13 cellular contexts compared by ENCODE assay signal in genomic region chr4:113153529-113154101, GRCh38.
DNase-seq lines count a peak whose midpoint lies in the region; ATAC-seq and TF ChIP-seq lines count a peak whose summit lies in the region.
"Had no signal": no experiment of that assay in that cellular context is flagged by ENCODE, and none has a peak within 500 bp of the region (broad histone marks: within the 10 kb centered on the region; RNA-seq: fewer than 3 reads in every experiment).

No MANE protein-coding gene starts in this region.

- no peak overlapping the region for H3K9ac ChIP-seq in IMR-90 (ENCODE audit: low read depth, low read length)

- H3K36me3 Mint-ChIP-seq in CD4-positive, alpha-beta memory T cell = no peaks in the 10 kb centered on the region
- no peaks in the 10 kb centered on the region for H3K36me3 Mint-ChIP-seq in progenitor cell of endocrine pancreas (ENCODE audit: insufficient read depth)
- no peaks in the 10 kb centered on the region for H3K36me3 Mint-ChIP-seq in activated naive CD8-positive, alpha-beta T cell treated with anti-CD3 and anti-CD28 coated beads for 36 hours

- no peak overlapping the region for H3K4me3 ChIP-seq in IMR-90 (ENCODE audit: insufficient read depth, low read depth, low read length)
- no peak overlapping the region for H3K4me3 ChIP-seq in CD4-positive, alpha-beta memory T cell (ENCODE audit: low read length in 2 of 2)

- WGBS in IMR-90 (ENCODE audit: extremely low coverage in 2 of 2, insufficient read length in 1 of 2), 2 experiments = no CpG with 5 or more reads among the region's 2 CpGs

- peak; percentile 47 for DNase-seq in DMS53 (lab: John Stamatoyannopoulos, UW)
- DNase-seq in IMR-90 = no peak
- peak; percentile 79 for DNase-seq in SK-MEL-5 (ENCODE audit: low read depth, low spot score)
- peak in 1 of 2 donors; percentile 44 for DNase-seq in foreskin keratinocyte
- no peak for DNase-seq in CD4-positive, alpha-beta memory T cell
- no peak for DNase-seq in progenitor cell of endocrine pancreas (ENCODE audit: low spot score, unreplicated experiment)
- DNase-seq in activated naive CD8-positive, alpha-beta T cell treated with anti-CD3 and anti-CD28 coated beads for 36 hours = no peak
- DNase-seq: activated CD4-positive, alpha-beta T cell treated with anti-CD3 and anti-CD28 coated beads for 36 hours; amniotic stem cell; C1 segment of cervical spinal cord; kidney had no signal

- no peak overlapping the region for H2AFZ ChIP-seq in IMR-90 (replicated peaks; ENCODE audit: low read length, poor library complexity)

- CTCF ChIA-PET in IMR-90 (lab: Yijun Ruan, JAX) = no interaction called here
- CTCF ChIA-PET in CD4-positive, alpha-beta memory T cell (lab: Charles Lee; ENCODE audit: partially characterized antibody) = no interaction called here

- TF ChIP-seq CTCF in IMR-90 (conservative IDR thresholded peaks at IDR 0.05; ENCODE audit: low read depth, low read length) (no peak), foreskin keratinocyte (conservative IDR thresholded peaks at IDR 0.05) (peak; percentile 47), progenitor cell of endocrine pancreas (IDR thresholded peaks at IDR 0.05; ENCODE audit: unreplicated experiment) (no peak)

- H3K14ac ChIP-seq in IMR-90 (replicated peaks; ENCODE audit: low read depth, low read length) = no peak overlapping the region

- intact Hi-C loops in IMR-90 (cut with micrococcal nuclease) = no loop called here
- intact Hi-C loops in CD4-positive, alpha-beta memory T cell (cut with micrococcal nuclease) = no loop called here

- no peaks in the 10 kb centered on the region for H3K9me3 ChIP-seq in IMR-90 (ENCODE audit: control insufficient read depth, insufficient read depth, low read length)
- no peaks in the 10 kb centered on the region for H3K9me3 ChIP-seq in CD4-positive, alpha-beta memory T cell (ENCODE audit: control insufficient read depth in 1 of 2, low read length in 2 of 2)

- H2BK15ac ChIP-seq in IMR-90 (ENCODE audit: low read depth, low read length) = no peak overlapping the region

- H3K27me3 Mint-ChIP-seq in CD4-positive, alpha-beta memory T cell = peaks cover 0 to 2% of the 10 kb centered on the region in 2 donors
- no peaks in the 10 kb centered on the region for H3K27me3 Mint-ChIP-seq in progenitor cell of endocrine pancreas
- no peaks in the 10 kb centered on the region for H3K27me3 Mint-ChIP-seq in activated naive CD8-positive, alpha-beta T cell treated with anti-CD3 and anti-CD28 coated beads for 36 hours

- H3K9me1 ChIP-seq in IMR-90 (ENCODE audit: insufficient read depth, low read length) = no peaks in the 10 kb centered on the region

- no peak overlapping the region for H2AK9ac ChIP-seq in IMR-90 (replicated peaks; ENCODE audit: low read depth, low read length, poor library complexity)

- H3K4ac ChIP-seq in IMR-90 (ENCODE audit: low read depth, low read length) = no peak overlapping the region

- H3K27ac ChIP-seq in IMR-90 (ENCODE audit: insufficient read depth, low read length) (no peak overlapping the region), foreskin keratinocyte (no peak overlapping the region)
- H3K27ac ChIP-seq in CD4-positive, alpha-beta memory T cell (ENCODE audit: low read depth, low read length) = no peak overlapping the region

- no peak overlapping the region for H2BK120ac ChIP-seq in IMR-90 (ENCODE audit: low read depth, low read length)

- ATAC-seq in IMR-90 (ENCODE audit: low read depth) = no peak
- peak; percentile 65 for ATAC-seq in foreskin keratinocyte
- no peak for ATAC-seq in GM21717 (IDR thresholded peaks at IDR 0.05; ENCODE audit: unreplicated experiment)
- ATAC-seq: activated CD4-positive, alpha-beta T cell treated with anti-CD3 and anti-CD28 coated beads for 36 hours had no signal

- dilution Hi-C loops in IMR-90 (cut with HindIII; ENCODE audit: low sequenced_read_pairs, unreplicated experiment) = no loop called here

- H3K4me3 Mint-ChIP-seq in CD4-positive, alpha-beta memory T cell = no peak overlapping the region
- no peak overlapping the region for H3K4me3 Mint-ChIP-seq in progenitor cell of endocrine pancreas (ENCODE audit: low read depth)
- no peak overlapping the region for H3K4me3 Mint-ChIP-seq in activated naive CD8-positive, alpha-beta T cell treated with anti-CD3 and anti-CD28 coated beads for 36 hours
- H3K4me3 Mint-ChIP-seq: activated CD4-positive, alpha-beta T cell treated with anti-CD3 and anti-CD28 coated beads for 36 hours; nephron had no signal

- no peak overlapping the region for H3K4me2 ChIP-seq in IMR-90 (ENCODE audit: low read depth, low read length)

- no peak overlapping the region for H4K8ac ChIP-seq in IMR-90 (ENCODE audit: low read depth in 2 of 2, low read length in 2 of 2)

- H3K18ac ChIP-seq in IMR-90 (ENCODE audit: low read depth, low read length) = no peak overlapping the region

- H2BK5ac ChIP-seq in IMR-90 (ENCODE audit: low read depth, low read length, poor library complexity, severe bottlenecking) = no peak overlapping the region

- no peaks in the 10 kb centered on the region for H4K20me1 ChIP-seq in IMR-90 (ENCODE audit: insufficient read depth, low read length)

- no peak overlapping the region for H4K91ac ChIP-seq in IMR-90 (ENCODE audit: insufficient read depth, low read depth, low read length)

- H3K4me1 ChIP-seq in IMR-90 (ENCODE audit: control insufficient read depth, insufficient read depth, low read length) (no peaks in the 10 kb centered on the region), foreskin keratinocyte (no peaks in the 10 kb centered on the region)
- no peaks in the 10 kb centered on the region for H3K4me1 ChIP-seq in CD4-positive, alpha-beta memory T cell (ENCODE audit: insufficient read depth, low read length)

- in situ Hi-C loops in IMR-90 (cut with MboI; ENCODE audit: low sequenced_read_pairs) = no loop called here
- in situ Hi-C loops in SK-MEL-5 (cut with HindIII; ENCODE audit: low pct_unique_long_range_greater_than_20kb, low sequenced_read_pairs) = no loop called here

- H3K23ac ChIP-seq in IMR-90 (ENCODE audit: low read depth, low read length) = no peak overlapping the region

- no peaks in the 10 kb centered on the region for H3K4me1 Mint-ChIP-seq in CD4-positive, alpha-beta memory T cell
- peaks cover 6% of the 10 kb centered on the region for H3K4me1 Mint-ChIP-seq in progenitor cell of endocrine pancreas (ENCODE audit: low read depth)
- H3K4me1 Mint-ChIP-seq in activated naive CD8-positive, alpha-beta T cell treated with anti-CD3 and anti-CD28 coated beads for 36 hours = no peaks in the 10 kb centered on the region
- H3K4me1 Mint-ChIP-seq: activated CD4-positive, alpha-beta T cell treated with anti-CD3 and anti-CD28 coated beads for 36 hours had no signal

- H2AK5ac ChIP-seq in IMR-90 (ENCODE audit: low read depth, low read length) = no peak overlapping the region

- no peaks in the 10 kb centered on the region for H3K9me3 Mint-ChIP-seq in CD4-positive, alpha-beta memory T cell
- peaks cover 9% of the 10 kb centered on the region for H3K9me3 Mint-ChIP-seq in progenitor cell of endocrine pancreas (ENCODE audit: low read depth)
- no peaks in the 10 kb centered on the region for H3K9me3 Mint-ChIP-seq in activated naive CD8-positive, alpha-beta T cell treated with anti-CD3 and anti-CD28 coated beads for 36 hours
- H3K9me3 Mint-ChIP-seq: nephron had no signal

- no TSS peak for BruUV-seq in IMR-90 (replicated peaks; lab: Mats Ljungman, UMichigan)

- no peaks in the 10 kb centered on the region for H3K79me1 ChIP-seq in IMR-90 (ENCODE audit: low read depth in 1 of 2, low read length in 2 of 2)

- TF ChIP-seq RAD21 in IMR-90 (IDR thresholded peaks at IDR 0.05; ENCODE audit: low read length) = no peak

- H3K27me3 ChIP-seq in IMR-90 (ENCODE audit: control insufficient read depth, insufficient read depth, low read length) = no peaks in the 10 kb centered on the region
- peaks cover 4% of the 10 kb centered on the region for H3K27me3 ChIP-seq in foreskin keratinocyte
- no peaks in the 10 kb centered on the region for H3K27me3 ChIP-seq in CD4-positive, alpha-beta memory T cell (ENCODE audit: insufficient read depth, low read length)

- POLR2A ChIA-PET in IMR-90 (lab: Charles Lee; ENCODE audit: unreplicated experiment) = no interaction called here
- POLR2A ChIA-PET in CD4-positive, alpha-beta memory T cell (lab: Charles Lee; ENCODE audit: partially characterized antibody) = no interaction called here

- no peak for TF ChIP-seq POLR2A in IMR-90 (IDR thresholded peaks at IDR 0.05; ENCODE audit: low read depth, low read length)

- no peak overlapping the region for H2BK20ac ChIP-seq in IMR-90 (ENCODE audit: low read depth, low read length)

- H4K5ac ChIP-seq in IMR-90 (ENCODE audit: low read depth, low read length) = no peak overlapping the region

- H3K27ac Mint-ChIP-seq in CD4-positive, alpha-beta memory T cell = no peak overlapping the region
- no peak overlapping the region for H3K27ac Mint-ChIP-seq in progenitor cell of endocrine pancreas
- no peak overlapping the region for H3K27ac Mint-ChIP-seq in activated naive CD8-positive, alpha-beta T cell treated with anti-CD3 and anti-CD28 coated beads for 36 hours
- H3K27ac Mint-ChIP-seq: activated CD4-positive, alpha-beta T cell treated with anti-CD3 and anti-CD28 coated beads for 36 hours; nephron had no signal

- H3K56ac ChIP-seq in IMR-90 (ENCODE audit: extremely low read depth, insufficient read depth, low read length) = no peak overlapping the region

- no peaks in the 10 kb centered on the region for H3K36me3 ChIP-seq in IMR-90 (ENCODE audit: control insufficient read depth, insufficient read depth, low read length)
- no peaks in the 10 kb centered on the region for H3K36me3 ChIP-seq in CD4-positive, alpha-beta memory T cell (ENCODE audit: insufficient read depth, low read length)

TF ChIP-seq in IMR-90, 13 proteins besides CTCF, POLR2A, EP300 and RAD21:
- no peak for TF ChIP-seq CHD1 (IDR thresholded peaks at IDR 0.05; ENCODE audit: low read depth, low read length)
- TF ChIP-seq CEBPB (IDR thresholded peaks at IDR 0.05; ENCODE audit: low read depth, low read length) = peak; percentile 37; the same call in 1 of the 2 replicates

Comparison
In these comparisons a context has a peak if more than half of its experiments do, and no peak if none do; other contexts are left out.
1. DNase-seq: peak in DMS53 (single experiment) and SK-MEL-5 (single experiment); none in IMR-90 (single experiment), CD4-positive, alpha-beta memory T cell (0 of 5), progenitor cell of endocrine pancreas (single experiment) and activated naive CD8-positive, alpha-beta T cell treated with anti-CD3 and anti-CD28 coated beads for 36 hours (single experiment).